In genomic region chr15:89647191-89647851, GRCh38 we compare ENCODE assay signal across 8 cellular contexts. TPM values are rescaled to one million over a fixed set of nuclear protein-coding genes. Genes with fewer than 3 reads are reported as not detected.
DNase-seq lines count a peak whose midpoint lies in the region; ATAC-seq and TF ChIP-seq lines count a peak whose summit lies in the region.

No MANE protein-coding gene starts in this region.

- no peaks in the 10 kb centered on the region for H4K20me1 ChIP-seq in SK-N-SH (ENCODE audit: insufficient read depth)

- no peaks in the 10 kb centered on the region for H3K9me3 ChIP-seq in SK-N-SH

- H3K9ac ChIP-seq in SK-N-SH: no peak overlapping the region

- CTCF ChIA-PET in SK-N-SH (lab: Yijun Ruan, JAX): interaction anchor here (0.7 to 4.4 kb wide), 26 partner anchors 9 to 325 kb away, joined by 3 to 36 read pairs (median 6); no protein-coding TSS in a partner anchor

- no peak overlapping the region for H3K27ac ChIP-seq in SK-N-SH (ENCODE audit: low read depth in 2 of 2, low read length in 1 of 2)

- intact Hi-C loops in head of caudate nucleus (cut with DNase I) (no loop called here), posterior cingulate gyrus (cut with DNase I) (no loop called here)

- WGBS in SK-N-SH (ENCODE audit: low lambda C conversion rate): 55% methylated on average over 22 of the region's 25 CpGs

- no peak for TF ChIP-seq EP300 in SK-N-SH (IDR thresholded peaks at IDR 0.05; ENCODE audit: borderline replicate concordance in 1 of 2, low read depth in 1 of 2, low read length in 1 of 2)

- no peaks in the 10 kb centered on the region for H3F3A ChIP-seq in SK-N-SH (replicated peaks; ENCODE audit: insufficient read depth)

- peaks cover 10 to 20% of the 10 kb centered on the region in 2 experiments for H3K36me3 ChIP-seq in SK-N-SH (replicated peaks in 1 of 2; ENCODE audit: control insufficient read depth in 1 of 2, insufficient read depth in 2 of 2, low read length in 1 of 2)

- DNase-seq in COR-L47 (lab: John Stamatoyannopoulos, UW) (peak; percentile 50), SK-N-SH (peak; percentile 94), head of caudate nucleus (peak in 41 of 42 donors; percentile 33 to 86 (median 67)), posterior cingulate gyrus (peak in 6 of 10 donors; percentile 52 to 93 (median 62))
- DNase-seq in activated naive CD4-positive, alpha-beta T cell treated with Interleukin-2 at 50 U/mL for 16 hours: peak; percentile 65

- peak; percentile 89 for TF ChIP-seq CTCF in SK-N-SH (IDR thresholded peaks at IDR 0.05)

- no peak overlapping the region; a peak in 1 of 4 replicates for H3K4me3 ChIP-seq in SK-N-SH (ENCODE audit: low read depth in 2 of 2, low read length in 1 of 2)

- no peaks in the 10 kb centered on the region for H3K27me3 ChIP-seq in SK-N-SH (ENCODE audit: insufficient read depth)

- peaks cover 17% of the 10 kb centered on the region; the same call in 1 of the 2 replicates for H3K79me2 ChIP-seq in SK-N-SH (ENCODE audit: insufficient read depth)

- TF ChIP-seq RAD21 in SK-N-SH (IDR thresholded peaks at IDR 0.05; ENCODE audit: low read length): peak; percentile 64

- H2AFZ ChIP-seq in SK-N-SH (ENCODE audit: low read depth): no peak overlapping the region

- H3K4me1 ChIP-seq in SK-N-SH (ENCODE audit: control insufficient read depth in 1 of 2, insufficient read depth in 2 of 2, low read depth in 1 of 2, low read length in 1 of 2): peaks cover 0 to 2% of the 10 kb centered on the region in 2 experiments; a peak in 1 of 4 replicates

- H3K4me2 ChIP-seq in SK-N-SH: no peak overlapping the region

- ATAC-seq in HG03175 (IDR thresholded peaks at IDR 0.05; ENCODE audit: unreplicated experiment) (peak; percentile 58), HG02884 (IDR thresholded peaks at IDR 0.05; ENCODE audit: unreplicated experiment) (no peak), GM18520 (IDR thresholded peaks at IDR 0.05; ENCODE audit: unreplicated experiment) (no peak)

- POLR2A ChIA-PET in SK-N-SH (lab: Yijun Ruan, JAX): no interaction called here

- H3K9me2 ChIP-seq in SK-N-SH: no peaks in the 10 kb centered on the region

TF ChIP-seq in SK-N-SH, 30 proteins besides CTCF, POLR2A, EP300 and RAD21:
- peak; percentile 63 for TF ChIP-seq SMC3 (IDR thresholded peaks at IDR 0.05; ENCODE audit: low read depth, low read length)
- no peak for TF ChIP-seq ELF1 (IDR thresholded peaks at IDR 0.05)

RNA-seq across cellular contexts. Expression of gene KIF7, which starts 7.9 kb away (rescaled TPM):
- polyA plus RNA-seq in SK-N-SH (2012; rRNA removed): 11.2 and 12.0 TPM in 2 replicates
- polyA plus RNA-seq in SK-N-SH (2012; cell fraction: cytosol; rRNA removed): 5.8 and 7.6 TPM in 2 replicates
- polyA plus RNA-seq in SK-N-SH (2012; cell fraction: nucleus; rRNA removed): 26.1 and 33.6 TPM in 2 replicates

RNA-seq across cellular contexts. Expression of gene PLIN1, which starts 31.8 kb away (rescaled TPM):
- 0.08 TPM in 2 replicates for polyA plus RNA-seq in SK-N-SH (2012; rRNA removed)
- polyA plus RNA-seq in SK-N-SH (2012; cell fraction: cytosol; rRNA removed): 0.09 and 0.10 TPM in 2 replicates
- polyA plus RNA-seq in SK-N-SH (2012; cell fraction: nucleus; rRNA removed): 0.39 and 0.40 TPM in 2 replicates

RNA-seq across cellular contexts. Expression of gene PEX11A, which starts 43.2 kb away (rescaled TPM):
- 6.1 and 7.0 TPM in 2 replicates for polyA plus RNA-seq in SK-N-SH (2012; rRNA removed)
- 5.9 and 6.6 TPM in 2 replicates for polyA plus RNA-seq in SK-N-SH (2012; cell fraction: cytosol; rRNA removed)
- 3.5 and 5.1 TPM in 2 replicates for polyA plus RNA-seq in SK-N-SH (2012; cell fraction: nucleus; rRNA removed)

RNA-seq across cellular contexts. Expression of gene WDR93, which starts 43.3 kb away (rescaled TPM):
- polyA plus RNA-seq in SK-N-SH (2012; rRNA removed): 0.35 and 0.57 TPM in 2 replicates
- polyA plus RNA-seq in SK-N-SH (2012; cell fraction: cytosol; rRNA removed): 0.28 and 0.30 TPM in 2 replicates
- polyA plus RNA-seq in SK-N-SH (2012; cell fraction: nucleus; rRNA removed): 0.25 and 0.49 TPM in 2 replicates
